In the genomic region with DNA sequence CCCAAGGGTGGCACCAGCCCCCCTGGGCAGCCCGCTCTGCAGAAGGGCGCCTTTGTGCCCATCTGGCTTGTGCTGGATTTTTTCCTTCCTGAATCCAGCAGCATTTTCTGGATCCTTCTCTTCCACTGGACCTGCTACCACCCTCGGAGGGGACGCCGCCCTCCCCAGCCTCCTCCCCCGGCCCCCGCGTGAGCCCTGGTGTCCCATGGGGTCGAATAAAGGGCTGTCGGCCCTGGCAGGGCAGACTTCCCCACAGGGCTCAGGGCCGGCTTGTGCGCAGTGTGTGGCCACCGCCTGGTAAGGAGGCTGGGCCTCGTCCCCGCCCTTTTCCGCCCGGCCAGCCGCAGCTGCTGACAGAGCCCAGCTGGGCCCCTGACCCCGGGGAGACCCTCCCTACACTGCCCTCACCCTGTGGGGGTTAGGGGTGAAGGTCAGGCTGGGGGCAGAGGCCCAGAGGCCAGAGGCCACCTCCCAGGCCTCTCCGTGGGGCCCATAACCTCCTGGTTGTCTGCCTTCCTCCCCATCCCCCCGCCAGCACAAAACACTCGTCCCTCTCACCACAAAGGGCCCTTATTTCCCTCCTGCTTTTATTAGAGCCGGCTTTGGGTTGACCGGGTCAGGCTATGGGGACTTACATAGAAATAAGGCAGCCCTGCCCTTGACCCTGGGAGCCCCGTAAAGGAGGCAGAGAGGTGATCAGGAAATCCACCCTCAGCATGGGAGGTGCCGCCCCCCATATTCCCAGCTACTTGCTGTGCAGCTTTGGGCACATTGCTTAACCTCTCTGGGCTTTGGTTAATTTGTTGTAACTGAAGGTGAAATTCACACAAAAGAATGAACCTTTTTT, we compare ENCODE assay signal across 11 cellular contexts.
A peak's percentile ranks its signal among the peaks of the same experiment; 100 is the strongest.
DNase-seq lines count a peak whose midpoint lies in the region; ATAC-seq, FAIRE-seq and TF ChIP-seq lines count a peak whose summit lies in the region.
"Had no signal": no experiment of that assay in that cellular context is flagged by ENCODE, and none has a peak within 500 bp of the region (broad histone marks: within the 10 kb centered on the region; RNA-seq: fewer than 3 reads in every experiment).

No MANE protein-coding gene starts in this region.

- no peak for ATAC-seq in omental fat pad (ENCODE audit: low FRiP score)
- no peak for ATAC-seq in HG02852 (IDR thresholded peaks at IDR 0.05; ENCODE audit: unreplicated experiment)
- ATAC-seq in HG02973 (IDR thresholded peaks at IDR 0.05; ENCODE audit: unreplicated experiment) = no peak

- H3K4me2 ChIP-seq in endothelial cell of umbilical vein (ENCODE audit: insufficient read depth, low read length) = no peak overlapping the region

- dilution Hi-C loops in endothelial cell of umbilical vein (cut with MboI; ENCODE audit: extremely low pct_ligation_motif_present, low sequenced_read_pairs) = no loop called here

- TF ChIP-seq CTCF in endothelial cell of umbilical vein (IDR thresholded peaks at IDR 0.05; ENCODE audit: extremely low read depth in 1 of 2, insufficient read depth in 1 of 2, low read depth in 1 of 2, low read length in 2 of 2) = no peak
- no peak for TF ChIP-seq CTCF in transverse colon (IDR thresholded peaks at IDR 0.05)
- no peak for TF ChIP-seq CTCF in omental fat pad (IDR thresholded peaks at IDR 0.05)

- no peaks in the 10 kb centered on the region for H3K9me1 ChIP-seq in endothelial cell of umbilical vein (replicated peaks; ENCODE audit: control insufficient read depth, extremely low read depth, insufficient read depth, low read length)

- WGBS in transverse colon (ENCODE audit: low coverage in 1 of 2), 2 donors = 27% methylated on average over 25 of the region's 26 CpGs; no CpG with 5 or more reads in 1 of the 2 donors

- no peaks in the 10 kb centered on the region for H3K79me2 ChIP-seq in endothelial cell of umbilical vein (ENCODE audit: control insufficient read depth, insufficient read depth, low read length)

- no TSS peak for BruUV-seq in endothelial cell of umbilical vein (replicated peaks; lab: Mats Ljungman, UMichigan)

- H3K4me1 ChIP-seq in endothelial cell of umbilical vein (ENCODE audit: control insufficient read depth, extremely low read depth, insufficient read depth, low read length) (peaks cover 6% of the 10 kb centered on the region), transverse colon (peaks cover 5 to 23% (median 16%) of the 10 kb centered on the region in 4 donors)

- in situ Hi-C loops in transverse colon (cut with MboI; ENCODE audit: low pct_ligation_motif_present in 1 of 4, low pct_unique_long_range_greater_than_20kb in 1 of 4, low sequenced_read_pairs in 3 of 4) = loop anchor here in 1 of 4 donors (25.0 kb wide), 1 partner anchor 421 kb away; no protein-coding TSS in a partner anchor

- H4K20me1 ChIP-seq in endothelial cell of umbilical vein (replicated peaks; ENCODE audit: control insufficient read depth, extremely low read depth, insufficient read depth, low read length) = no peaks in the 10 kb centered on the region

- no peaks in the 10 kb centered on the region for H3K9me3 ChIP-seq in endothelial cell of umbilical vein (replicated peaks; ENCODE audit: control insufficient read depth, insufficient read depth, low read length)
- no peaks in the 10 kb centered on the region for H3K9me3 ChIP-seq in transverse colon

- POLR2A ChIA-PET in endothelial cell of umbilical vein (lab: Charles Lee) = no interaction called here

- H3K27me3 ChIP-seq in endothelial cell of umbilical vein (ENCODE audit: control insufficient read depth in 2 of 2, insufficient read depth in 2 of 2, low read length in 2 of 2) (no peaks in the 10 kb centered on the region), transverse colon (no peaks in the 10 kb centered on the region)

- no peak for TF ChIP-seq POLR2A in endothelial cell of umbilical vein (IDR thresholded peaks at IDR 0.05; ENCODE audit: low read depth, low read length)
- no peak for TF ChIP-seq POLR2A in transverse colon (IDR thresholded peaks at IDR 0.05)

- H3K27ac ChIP-seq in endothelial cell of umbilical vein (ENCODE audit: insufficient read depth, low read depth, low read length) (no peak overlapping the region), transverse colon (peak overlapping the region; percentile 47 to 68 (median 57))

- H2AFZ ChIP-seq in endothelial cell of umbilical vein (ENCODE audit: low read depth, low read length) = peak overlapping the region; percentile 56

- no peak for FAIRE-seq in endothelial cell of umbilical vein (lab: Jason Lieb, UNC)

- no peak overlapping the region for H3K9ac ChIP-seq in endothelial cell of umbilical vein (replicated peaks; ENCODE audit: extremely low read depth, insufficient read depth, low read length)

- no peak overlapping the region for H3K4me3 ChIP-seq in endothelial cell of umbilical vein (replicated peaks in 1 of 3; ENCODE audit: insufficient read depth in 1 of 3, low read depth in 1 of 3, low read length in 3 of 3)
- H3K4me3 ChIP-seq in transverse colon = no peak overlapping the region

- intact Hi-C loops in endothelial cell of umbilical vein (cut with micrococcal nuclease) (no loop called here), transverse colon (cut with DNase I; ENCODE audit: low total_unique reads) (no loop called here)

- CTCF ChIA-PET in endothelial cell of umbilical vein (lab: Charles Lee) = interaction anchor here (1.1 kb wide), 1 partner anchor 17 kb away, joined by 6 read pairs; no protein-coding TSS in a partner anchor

- TF ChIP-seq EP300 in transverse colon (IDR thresholded peaks at IDR 0.05; ENCODE audit: low read depth) = no peak

- DNase-seq in RPMI7951 (ENCODE audit: low read depth) (peak; percentile 77), endothelial cell of umbilical vein (ENCODE audit: low read depth, low spot score) (peak; percentile 33), medulla oblongata (ENCODE audit: extremely low spot score) (peak; percentile 85), transverse colon (peak; percentile 68), NCI-H2196 treated with DMSO at 0.1 percent for 48 hours (lab: John Stamatoyannopoulos, UW; ENCODE audit: unreplicated experiment) (no peak), omental fat pad (ENCODE audit: low spot score) (no peak)
- DNase-seq: activated T-cell treated with anti-CD3 and anti-CD28 coated beads, Interleukin-2, amount 50 U/mL, for 24 hours; DND-41; GOT3 had no signal

- H3K36me3 ChIP-seq in endothelial cell of umbilical vein (ENCODE audit: control insufficient read depth in 2 of 2, extremely low read depth in 1 of 2, insufficient read depth in 2 of 2, low read length in 2 of 2) = no peaks in the 10 kb centered on the region
- no peaks in the 10 kb centered on the region for H3K36me3 ChIP-seq in transverse colon

TF ChIP-seq in endothelial cell of umbilical vein, 7 proteins besides CTCF, POLR2A, EP300 and RAD21:
- TF ChIP-seq MYC (IDR thresholded peaks at IDR 0.05; ENCODE audit: low read depth, low read length) (no peak), MAX (IDR thresholded peaks at IDR 0.05; ENCODE audit: insufficient read depth, insufficient read length) (no peak), FOS (IDR thresholded peaks at IDR 0.05; ENCODE audit: borderline replicate concordance, insufficient read depth, low read length) (no peak), EZH2 (IDR thresholded peaks at IDR 0.05; ENCODE audit: borderline replicate concordance, low read depth, low read length, severe bottlenecking) (no peak), GATA2 (IDR thresholded peaks at IDR 0.05; ENCODE audit: insufficient read depth, insufficient read length, low read depth, low read length) (no peak), POLR2AphosphoS5 (IDR thresholded peaks at IDR 0.05; ENCODE audit: insufficient read depth, low read depth, low read length) (no peak), JUN (IDR thresholded peaks at IDR 0.05; ENCODE audit: borderline replicate concordance, insufficient read depth, insufficient read length, low read depth) (no peak)

Comparison
In these comparisons a context has a peak if more than half of its experiments do, and no peak if none do; other contexts are left out.
1. DNase-seq: peak in RPMI7951 (single experiment), endothelial cell of umbilical vein (single experiment), medulla oblongata (single experiment) and transverse colon (single experiment); none in NCI-H2196 treated with DMSO at 0.1 percent for 48 hours (single experiment) and omental fat pad (single experiment).